Comparison of ENCODE assay signal across 8 cellular contexts in the genomic region with DNA sequence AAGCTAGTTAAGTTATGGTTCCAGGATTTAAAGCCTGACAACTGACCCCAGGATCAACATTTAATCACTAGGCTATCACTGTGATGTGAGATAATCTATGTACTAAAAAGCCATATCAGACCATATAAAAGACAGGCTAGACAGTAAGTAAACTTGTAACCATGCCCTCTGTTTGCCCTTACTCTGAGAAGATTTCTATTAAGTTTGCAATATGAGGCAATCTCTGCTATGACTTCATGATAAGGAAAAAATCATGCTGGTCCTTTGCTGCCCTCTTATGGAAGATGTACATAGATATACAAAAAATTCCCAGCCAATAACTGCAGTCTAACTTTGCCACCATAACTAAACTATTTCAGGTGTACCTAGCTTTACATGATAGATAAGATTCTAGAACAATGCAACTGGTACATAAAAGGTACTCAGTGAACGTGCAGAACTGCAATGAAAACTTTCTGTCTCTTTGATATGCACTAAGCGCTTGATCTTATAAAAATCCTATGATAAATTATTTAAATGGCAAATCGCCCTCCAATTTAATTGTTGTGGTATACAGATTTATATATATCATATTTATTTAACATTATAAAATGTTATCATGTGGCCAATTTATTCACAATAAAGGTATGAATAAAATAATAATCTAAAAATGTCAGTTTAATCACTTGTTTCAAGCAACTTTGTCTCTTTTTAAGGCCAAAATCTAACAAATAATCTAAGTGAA.
A peak's percentile ranks its signal among the peaks of the same experiment; 100 is the strongest.
DNase-seq lines count a peak whose midpoint lies in the region; ATAC-seq, FAIRE-seq and TF ChIP-seq lines count a peak whose summit lies in the region.

No MANE protein-coding gene starts in this region.

- H3K9me3 ChIP-seq in ascending aorta, result no peaks in the 10 kb centered on the region
- H3K9me3 ChIP-seq in suprapubic skin, result no peaks in the 10 kb centered on the region

- ATAC-seq in HG03108 (IDR thresholded peaks at IDR 0.05; ENCODE audit: unreplicated experiment), result no peak

- DNase-seq in AG09319 (ENCODE audit: extremely low read depth, low read depth) (peak; percentile 76), GM12892 (ENCODE audit: insufficient read length) (no peak), NCI-H524 treated with DMSO at 0.1 percent for 48 hours (lab: John Stamatoyannopoulos, UW) (peak; percentile 20), ascending aorta (ENCODE audit: low spot score in 2 of 2) (no peak), suprapubic skin (ENCODE audit: low spot score in 2 of 2) (no peak), NCI-H187 (lab: John Stamatoyannopoulos, UW) (no peak)

- H3K36me3 ChIP-seq in ascending aorta (peaks cover 0 to 2% of the 10 kb centered on the region in 2 donors), suprapubic skin (peaks cover 2% of the 10 kb centered on the region)

- 76% methylated on average over 3 of the region's 3 CpGs for WGBS in suprapubic skin

- intact Hi-C loops in ascending aorta (cut with DNase I), result loop anchor here (5.0 kb wide), 1 partner anchor 731 kb away; no protein-coding TSS in a partner anchor

- FAIRE-seq in GM12892 (lab: Jason Lieb, UNC), result peak; percentile 40
- FAIRE-seq in islet of Langerhans (lab: Jason Lieb, UNC), result peak; percentile 93

- TF ChIP-seq POLR2A in GM12892 (IDR thresholded peaks at IDR 0.05; ENCODE audit: low read depth, low read length) (no peak), suprapubic skin (IDR thresholded peaks at IDR 0.05) (no peak)

- TF ChIP-seq EP300 in suprapubic skin (IDR thresholded peaks at IDR 0.05), result no peak

- peak; percentile 53 for TF ChIP-seq CTCF in AG09319 (IDR thresholded peaks at IDR 0.05; ENCODE audit: low read depth, low read length)
- peak; percentile 20 to 62 (median 50) for TF ChIP-seq CTCF in ascending aorta (IDR thresholded peaks at IDR 0.05)
- TF ChIP-seq CTCF in suprapubic skin (IDR thresholded peaks at IDR 0.05), result peak; percentile 32 to 56

- H3K4me3 ChIP-seq in ascending aorta (no peak overlapping the region), suprapubic skin (no peak overlapping the region)

- no peaks in the 10 kb centered on the region for H3K27me3 ChIP-seq in ascending aorta
- no peaks in the 10 kb centered on the region for H3K27me3 ChIP-seq in suprapubic skin

- no peaks in the 10 kb centered on the region for H3K4me1 ChIP-seq in ascending aorta
- peaks cover 18% of the 10 kb centered on the region for H3K4me1 ChIP-seq in suprapubic skin

- peak overlapping the region; percentile 6 to 21 for H3K27ac ChIP-seq in ascending aorta
- H3K27ac ChIP-seq in suprapubic skin, result no peak overlapping the region

Comparison
In these comparisons a context has a peak if more than half of its experiments do, and no peak if none do; other contexts are left out.
1. DNase-seq: peak in AG09319 (single experiment) and NCI-H524 treated with DMSO at 0.1 percent for 48 hours (single experiment); none in GM12892 (single experiment), ascending aorta (0 of 2), suprapubic skin (0 of 2) and NCI-H187 (0 of 2).
2. Peak in every context shown above with its lines, with median percentiles within 50 percentile points of each other: CTCF ChIP-seq.